Comparison of ENCODE assay signal across 1 cellular context in the genomic region with DNA sequence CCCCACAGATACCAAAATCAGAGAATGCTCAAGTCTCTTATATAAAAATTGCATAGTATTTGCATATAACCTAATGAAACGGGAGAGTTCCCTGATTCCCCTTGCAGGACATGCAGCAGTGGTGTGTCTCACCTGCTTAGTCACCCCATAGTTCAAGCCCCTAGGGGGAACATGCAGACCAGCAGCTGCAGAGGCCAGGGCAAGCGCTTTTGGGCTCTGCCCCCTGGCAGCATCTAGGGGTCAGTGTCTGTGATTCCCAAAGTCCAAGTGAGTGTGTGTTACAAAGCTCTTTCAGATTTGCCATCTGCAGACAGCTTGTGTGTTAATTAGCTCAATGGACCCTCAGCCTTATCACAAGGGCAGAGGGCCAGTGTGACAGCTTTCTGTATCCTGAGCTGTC.
TF ChIP-seq lines count a peak whose summit lies in the region.

No MANE protein-coding gene starts in this region.

TF ChIP-seq in GM23338, 12 proteins besides CTCF, POLR2A, EP300 and RAD21 (continued from another document):
- TF ChIP-seq, protein P1, sequence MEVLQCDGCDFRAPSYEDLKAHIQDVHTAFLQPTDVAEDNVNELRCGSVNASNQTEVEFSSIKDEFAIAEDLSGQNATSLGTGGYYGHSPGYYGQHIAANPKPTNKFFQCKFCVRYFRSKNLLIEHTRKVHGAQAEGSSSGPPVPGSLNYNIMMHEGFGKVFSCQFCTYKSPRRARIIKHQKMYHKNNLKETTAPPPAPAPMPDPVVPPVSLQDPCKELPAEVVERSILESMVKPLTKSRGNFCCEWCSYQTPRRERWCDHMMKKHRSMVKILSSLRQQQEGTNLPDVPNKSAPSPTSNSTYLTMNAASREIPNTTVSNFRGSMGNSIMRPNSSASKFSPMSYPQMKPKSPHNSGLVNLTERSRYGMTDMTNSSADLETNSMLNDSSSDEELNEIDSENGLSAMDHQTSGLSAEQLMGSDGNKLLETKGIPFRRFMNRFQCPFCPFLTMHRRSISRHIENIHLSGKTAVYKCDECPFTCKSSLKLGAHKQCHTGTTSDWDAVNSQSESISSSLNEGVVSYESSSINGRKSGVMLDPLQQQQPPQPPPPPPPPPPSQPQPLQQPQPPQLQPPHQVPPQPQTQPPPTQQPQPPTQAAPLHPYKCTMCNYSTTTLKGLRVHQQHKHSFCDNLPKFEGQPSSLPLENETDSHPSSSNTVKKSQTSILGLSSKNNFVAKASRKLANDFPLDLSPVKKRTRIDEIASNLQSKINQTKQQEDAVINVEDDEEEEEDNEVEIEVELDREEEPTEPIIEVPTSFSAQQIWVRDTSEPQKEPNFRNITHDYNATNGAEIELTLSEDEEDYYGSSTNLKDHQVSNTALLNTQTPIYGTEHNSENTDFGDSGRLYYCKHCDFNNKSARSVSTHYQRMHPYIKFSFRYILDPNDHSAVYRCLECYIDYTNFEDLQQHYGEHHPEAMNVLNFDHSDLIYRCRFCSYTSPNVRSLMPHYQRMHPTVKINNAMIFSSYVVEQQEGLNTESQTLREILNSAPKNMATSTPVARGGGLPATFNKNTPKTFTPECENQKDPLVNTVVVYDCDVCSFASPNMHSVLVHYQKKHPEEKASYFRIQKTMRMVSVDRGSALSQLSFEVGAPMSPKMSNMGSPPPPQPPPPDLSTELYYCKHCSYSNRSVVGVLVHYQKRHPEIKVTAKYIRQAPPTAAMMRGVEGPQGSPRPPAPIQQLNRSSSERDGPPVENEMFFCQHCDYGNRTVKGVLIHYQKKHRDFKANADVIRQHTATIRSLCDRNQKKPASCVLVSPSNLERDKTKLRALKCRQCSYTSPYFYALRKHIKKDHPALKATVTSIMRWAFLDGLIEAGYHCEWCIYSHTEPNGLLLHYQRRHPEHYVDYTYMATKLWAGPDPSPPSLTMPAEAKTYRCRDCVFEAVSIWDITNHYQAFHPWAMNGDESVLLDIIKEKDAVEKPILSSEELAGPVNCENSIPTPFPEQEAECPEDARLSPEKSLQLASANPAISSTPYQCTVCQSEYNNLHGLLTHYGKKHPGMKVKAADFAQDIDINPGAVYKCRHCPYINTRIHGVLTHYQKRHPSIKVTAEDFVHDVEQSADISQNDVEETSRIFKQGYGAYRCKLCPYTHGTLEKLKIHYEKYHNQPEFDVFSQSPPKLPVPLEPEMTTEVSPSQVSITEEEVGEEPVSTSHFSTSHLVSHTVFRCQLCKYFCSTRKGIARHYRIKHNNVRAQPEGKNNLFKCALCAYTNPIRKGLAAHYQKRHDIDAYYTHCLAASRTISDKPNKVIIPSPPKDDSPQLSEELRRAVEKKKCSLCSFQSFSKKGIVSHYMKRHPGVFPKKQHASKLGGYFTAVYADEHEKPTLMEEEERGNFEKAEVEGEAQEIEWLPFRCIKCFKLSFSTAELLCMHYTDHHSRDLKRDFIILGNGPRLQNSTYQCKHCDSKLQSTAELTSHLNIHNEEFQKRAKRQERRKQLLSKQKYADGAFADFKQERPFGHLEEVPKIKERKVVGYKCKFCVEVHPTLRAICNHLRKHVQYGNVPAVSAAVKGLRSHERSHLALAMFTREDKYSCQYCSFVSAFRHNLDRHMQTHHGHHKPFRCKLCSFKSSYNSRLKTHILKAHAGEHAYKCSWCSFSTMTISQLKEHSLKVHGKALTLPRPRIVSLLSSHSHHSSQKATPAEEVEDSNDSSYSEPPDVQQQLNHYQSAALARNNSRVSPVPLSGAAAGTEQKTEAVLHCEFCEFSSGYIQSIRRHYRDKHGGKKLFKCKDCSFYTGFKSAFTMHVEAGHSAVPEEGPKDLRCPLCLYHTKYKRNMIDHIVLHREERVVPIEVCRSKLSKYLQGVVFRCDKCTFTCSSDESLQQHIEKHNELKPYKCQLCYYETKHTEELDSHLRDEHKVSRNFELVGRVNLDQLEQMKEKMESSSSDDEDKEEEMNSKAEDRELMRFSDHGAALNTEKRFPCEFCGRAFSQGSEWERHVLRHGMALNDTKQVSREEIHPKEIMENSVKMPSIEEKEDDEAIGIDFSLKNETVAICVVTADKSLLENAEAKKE (CRISPR knock-in tag; IDR thresholded peaks at IDR 0.05), result no peak
- no peak for TF ChIP-seq ZNF331 (CRISPR knock-in tag; IDR thresholded peaks at IDR 0.05; ENCODE audit: low read depth)
- TF ChIP-seq, protein P2, sequence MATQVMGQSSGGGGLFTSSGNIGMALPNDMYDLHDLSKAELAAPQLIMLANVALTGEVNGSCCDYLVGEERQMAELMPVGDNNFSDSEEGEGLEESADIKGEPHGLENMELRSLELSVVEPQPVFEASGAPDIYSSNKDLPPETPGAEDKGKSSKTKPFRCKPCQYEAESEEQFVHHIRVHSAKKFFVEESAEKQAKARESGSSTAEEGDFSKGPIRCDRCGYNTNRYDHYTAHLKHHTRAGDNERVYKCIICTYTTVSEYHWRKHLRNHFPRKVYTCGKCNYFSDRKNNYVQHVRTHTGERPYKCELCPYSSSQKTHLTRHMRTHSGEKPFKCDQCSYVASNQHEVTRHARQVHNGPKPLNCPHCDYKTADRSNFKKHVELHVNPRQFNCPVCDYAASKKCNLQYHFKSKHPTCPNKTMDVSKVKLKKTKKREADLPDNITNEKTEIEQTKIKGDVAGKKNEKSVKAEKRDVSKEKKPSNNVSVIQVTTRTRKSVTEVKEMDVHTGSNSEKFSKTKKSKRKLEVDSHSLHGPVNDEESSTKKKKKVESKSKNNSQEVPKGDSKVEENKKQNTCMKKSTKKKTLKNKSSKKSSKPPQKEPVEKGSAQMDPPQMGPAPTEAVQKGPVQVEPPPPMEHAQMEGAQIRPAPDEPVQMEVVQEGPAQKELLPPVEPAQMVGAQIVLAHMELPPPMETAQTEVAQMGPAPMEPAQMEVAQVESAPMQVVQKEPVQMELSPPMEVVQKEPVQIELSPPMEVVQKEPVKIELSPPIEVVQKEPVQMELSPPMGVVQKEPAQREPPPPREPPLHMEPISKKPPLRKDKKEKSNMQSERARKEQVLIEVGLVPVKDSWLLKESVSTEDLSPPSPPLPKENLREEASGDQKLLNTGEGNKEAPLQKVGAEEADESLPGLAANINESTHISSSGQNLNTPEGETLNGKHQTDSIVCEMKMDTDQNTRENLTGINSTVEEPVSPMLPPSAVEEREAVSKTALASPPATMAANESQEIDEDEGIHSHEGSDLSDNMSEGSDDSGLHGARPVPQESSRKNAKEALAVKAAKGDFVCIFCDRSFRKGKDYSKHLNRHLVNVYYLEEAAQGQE (IDR thresholded peaks at IDR 0.05; ENCODE audit: unreplicated experiment), result no peak
- TF ChIP-seq ZNF114 (CRISPR knock-in tag; IDR thresholded peaks at IDR 0.05), result no peak
- TF ChIP-seq STAT1 (IDR thresholded peaks at IDR 0.05; ENCODE audit: unreplicated experiment), result no peak
- TF ChIP-seq EZH2 (IDR thresholded peaks at IDR 0.05; ENCODE audit: low read depth, unreplicated experiment), result no peak
